24 cellular contexts compared by ENCODE assay signal in the genomic region with DNA sequence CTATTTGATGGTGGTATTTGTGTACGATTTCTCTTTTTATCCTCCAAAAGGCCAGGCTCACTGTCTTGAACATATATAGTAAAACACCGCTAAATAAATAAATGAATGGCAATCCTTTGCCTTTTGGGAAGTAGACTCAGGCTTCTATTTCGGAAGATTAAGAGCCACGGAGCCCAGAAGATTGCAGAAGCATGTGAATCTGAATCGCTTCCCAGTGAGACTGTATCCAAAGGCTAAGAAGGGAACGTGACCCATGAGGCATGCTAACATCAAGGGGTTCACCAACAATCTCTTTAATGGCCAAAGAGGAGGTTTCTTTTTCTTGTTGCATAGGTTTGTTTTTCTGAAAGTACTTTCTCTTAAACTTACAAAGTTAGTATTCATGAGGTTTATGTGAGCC.
"Had no signal": no experiment of that assay in that cellular context is flagged by ENCODE, and none has a peak within 500 bp of the region (broad histone marks: within the 10 kb centered on the region; RNA-seq: fewer than 3 reads in every experiment).

No MANE protein-coding gene starts in this region.

- H3K36me3 ChIP-seq: heart left ventricle, left ventricle myocardium inferior, neutrophil, right lobe of liver, tibial nerve had no signal

- H3K4me1 Mint-ChIP-seq: activated CD4-positive, alpha-beta memory T cell treated with anti-CD3 and anti-CD28 coated beads, Interleukin-2, amount 10 ng/mL, durations not matched to agents 7 days and 5 days; activated naive CD4-positive, alpha-beta T cell treated with anti-CD3 and anti-CD28 coated beads, Interleukin-2, amount 50 U/mL, for 24 hours; nephron progenitor cell had no signal

- H3K27ac ChIP-seq: foreskin keratinocyte, heart left ventricle, left ventricle myocardium inferior, neutrophil, right lobe of liver, tibial nerve had no signal

- H3K27ac Mint-ChIP-seq: activated CD4-positive, alpha-beta memory T cell treated with anti-CD3 and anti-CD28 coated beads, Interleukin-2, amount 10 ng/mL, durations not matched to agents 7 days and 5 days; activated CD4-positive, alpha-beta T cell treated with anti-CD3 and anti-CD28 coated beads, Interleukin-2, amount 10 ng/mL, durations not matched to agents 7 days and 5 days; activated naive CD4-positive, alpha-beta T cell treated with anti-CD3 and anti-CD28 coated beads, Interleukin-2, amount 50 U/mL, for 24 hours; activated naive CD8-positive, alpha-beta T cell treated with anti-CD3 and anti-CD28 coated beads, Interleukin-2, amount 50 U/mL, for 24 hours; activated T-cell treated with anti-CD3 and anti-CD28 coated beads, Interleukin-2, amount 50 U/mL, for 24 hours; effector memory CD8-positive, alpha-beta T cell; nephron progenitor cell; progenitor cell of endocrine pancreas had no signal

- H3K4me3 Mint-ChIP-seq: activated CD4-positive, alpha-beta memory T cell treated with anti-CD3 and anti-CD28 coated beads, Interleukin-2, amount 10 ng/mL, durations not matched to agents 7 days and 5 days; activated CD4-positive, alpha-beta T cell treated with anti-CD3 and anti-CD28 coated beads, Interleukin-2, amount 10 ng/mL, durations not matched to agents 7 days and 5 days; activated naive CD4-positive, alpha-beta T cell treated with anti-CD3 and anti-CD28 coated beads, Interleukin-2, amount 50 U/mL, for 24 hours; activated naive CD8-positive, alpha-beta T cell treated with anti-CD3 and anti-CD28 coated beads, Interleukin-2, amount 50 U/mL, for 24 hours; activated T-cell treated with anti-CD3 and anti-CD28 coated beads, Interleukin-2, amount 50 U/mL, for 24 hours; effector memory CD8-positive, alpha-beta T cell; nephron progenitor cell; stimulated activated naive CD8-positive, alpha-beta T cell treated with anti-CD3 and anti-CD28 coated beads, Interleukin-15, amount 100 ng/mL, for 72 hours had no signal

- DNase-seq: activated CD4-positive, alpha-beta memory T cell treated with anti-CD3 and anti-CD28 coated beads, Interleukin-2, amount 10 ng/mL, durations not matched to agents 7 days and 5 days; activated CD4-positive, alpha-beta T cell treated with anti-CD3 and anti-CD28 coated beads for 1 hour; activated CD4-positive, alpha-beta T cell treated with anti-CD3 and anti-CD28 coated beads, Interleukin-2, amount 10 ng/mL, durations not matched to agents 7 days and 5 days; activated CD8-positive, alpha-beta memory T cell treated with anti-CD3 and anti-CD28 coated beads, Interleukin-2, amount 50 U/mL, for 48 hours; activated gamma-delta T cell treated with Interleukin-2 at 50 U/mL for 16 hours; activated naive CD8-positive, alpha-beta T cell treated with anti-CD3 and anti-CD28 coated beads, Interleukin-2, amount 50 U/mL, for 24 hours; activated T-cell treated with anti-CD3 and anti-CD28 coated beads, Interleukin-2, amount 50 U/mL, for 24 hours; amygdala; cortex of kidney; effector memory CD8-positive, alpha-beta T cell; erythroblast; foreskin keratinocyte; heart left ventricle; kidney glomerular epithelial cell; left ventricle myocardium inferior; nephron progenitor cell; stimulated activated CD4-positive, alpha-beta T cell treated with anti-CD3 and anti-CD28 coated beads, Interleukin-2, amount 100 ng/mL, for 48 hours; stimulated activated naive CD8-positive, alpha-beta T cell treated with anti-CD3 and anti-CD28 coated beads, Interleukin-15, amount 100 ng/mL, for 72 hours; T-helper 2 cell had no signal

- H3K4me1 ChIP-seq: foreskin keratinocyte, left ventricle myocardium inferior, right lobe of liver had no signal

- ATAC-seq: activated naive CD8-positive, alpha-beta T cell treated with anti-CD3 and anti-CD28 coated beads, Interleukin-2, amount 50 U/mL, for 24 hours; effector memory CD8-positive, alpha-beta T cell; foreskin keratinocyte; heart left ventricle; stimulated activated naive CD8-positive, alpha-beta T cell treated with anti-CD3 and anti-CD28 coated beads, Interleukin-15, amount 100 ng/mL, for 72 hours had no signal

- H3K4me3 ChIP-seq: heart left ventricle, left ventricle myocardium inferior, right lobe of liver, tibial nerve had no signal

- H3K9me3 ChIP-seq: heart left ventricle, left ventricle myocardium inferior, neutrophil, right lobe of liver, tibial nerve had no signal

- H3K27me3 Mint-ChIP-seq: activated CD4-positive, alpha-beta memory T cell treated with anti-CD3 and anti-CD28 coated beads, Interleukin-2, amount 10 ng/mL, durations not matched to agents 7 days and 5 days; activated CD4-positive, alpha-beta T cell treated with anti-CD3 and anti-CD28 coated beads, Interleukin-2, amount 10 ng/mL, durations not matched to agents 7 days and 5 days; activated naive CD4-positive, alpha-beta T cell treated with anti-CD3 and anti-CD28 coated beads, Interleukin-2, amount 50 U/mL, for 24 hours; activated naive CD8-positive, alpha-beta T cell treated with anti-CD3 and anti-CD28 coated beads, Interleukin-2, amount 50 U/mL, for 24 hours; activated T-cell treated with anti-CD3 and anti-CD28 coated beads, Interleukin-2, amount 50 U/mL, for 24 hours; effector memory CD8-positive, alpha-beta T cell; progenitor cell of endocrine pancreas; stimulated activated naive CD8-positive, alpha-beta T cell treated with anti-CD3 and anti-CD28 coated beads, Interleukin-15, amount 100 ng/mL, for 72 hours had no signal

- H3K27me3 ChIP-seq: foreskin keratinocyte, heart left ventricle, neutrophil, right lobe of liver, tibial nerve had no signal

- H3K9me3 Mint-ChIP-seq: activated CD4-positive, alpha-beta memory T cell treated with anti-CD3 and anti-CD28 coated beads, Interleukin-2, amount 10 ng/mL, durations not matched to agents 7 days and 5 days; activated CD4-positive, alpha-beta T cell treated with anti-CD3 and anti-CD28 coated beads, Interleukin-2, amount 10 ng/mL, durations not matched to agents 7 days and 5 days; activated naive CD4-positive, alpha-beta T cell treated with anti-CD3 and anti-CD28 coated beads, Interleukin-2, amount 50 U/mL, for 24 hours; activated naive CD8-positive, alpha-beta T cell treated with anti-CD3 and anti-CD28 coated beads, Interleukin-2, amount 50 U/mL, for 24 hours; activated T-cell treated with anti-CD3 and anti-CD28 coated beads, Interleukin-2, amount 50 U/mL, for 24 hours; effector memory CD8-positive, alpha-beta T cell; stimulated activated naive CD8-positive, alpha-beta T cell treated with anti-CD3 and anti-CD28 coated beads, Interleukin-15, amount 100 ng/mL, for 72 hours had no signal
